In genomic region chr3:42123012-42123581, GRCh38 we compare ENCODE assay signal across 8 cellular contexts. TPM values are rescaled to one million over a fixed set of nuclear protein-coding genes. Genes with fewer than 3 reads are reported as not detected.
DNase-seq lines count a peak whose midpoint lies in the region; ATAC-seq and TF ChIP-seq lines count a peak whose summit lies in the region.

No MANE protein-coding gene starts in this region.

- DNase-seq in DMS53 (lab: John Stamatoyannopoulos, UW) (peak; percentile 73), SHP77 (lab: John Stamatoyannopoulos, UW) (peak; percentile 14 to 49), left colon (no peak), uterus (no peak), NOMO-1 treated with DMSO at 0.1 percent for 48 hours (lab: John Stamatoyannopoulos, UW; ENCODE audit: unreplicated experiment) (no peak), DMS114 treated with DMSO at 0.1 percent for 48 hours (lab: John Stamatoyannopoulos, UW; ENCODE audit: unreplicated experiment) (no peak), cerebellum (ENCODE audit: low spot score) (no peak)

- no peak for TF ChIP-seq POLR2A in uterus (IDR thresholded peaks at IDR 0.05)

- H3K9me3 ChIP-seq in uterus, result no peaks in the 10 kb centered on the region

- H3K27ac ChIP-seq in uterus, result no peak overlapping the region

- no peak overlapping the region for H3K4me3 ChIP-seq in uterus

- peak; percentile 40 for ATAC-seq in GM21786 (IDR thresholded peaks at IDR 0.05; ENCODE audit: unreplicated experiment)
- peak; percentile 15 for ATAC-seq in left colon

- no peak for TF ChIP-seq CTCF in uterus (IDR thresholded peaks at IDR 0.05)

- intact Hi-C loops in left colon (cut with DNase I, micrococcal nuclease), result no loop called here
- intact Hi-C loops in uterus (cut with DNase I; ENCODE audit: low total_unique reads), result no loop called here

- no peaks in the 10 kb centered on the region for H3K36me3 ChIP-seq in uterus

- no peaks in the 10 kb centered on the region for H3K4me1 ChIP-seq in uterus

- H3K27me3 ChIP-seq in uterus, result no peaks in the 10 kb centered on the region

RNA-seq across cellular contexts. Expression of gene TRAK1, which starts 31.9 kb away (rescaled TPM):
- total RNA-seq in left colon (10 to 100 TPM; 81.2 to 91.6 TPM), uterus (10 to 100 TPM; 14.3 to 37.5 (median 21.4) TPM), cerebellum (53.9 TPM)

Comparison
In these comparisons a context has a peak if more than half of its experiments do, and no peak if none do; other contexts are left out.
1. DNase-seq: peak in DMS53 (single experiment) and SHP77 (2 of 2); none in left colon (0 of 2), uterus (0 of 2), NOMO-1 treated with DMSO at 0.1 percent for 48 hours (single experiment), DMS114 treated with DMSO at 0.1 percent for 48 hours (single experiment) and cerebellum (single experiment).